Comparison of ENCODE assay signal across 8 cellular contexts in genomic region chr17:75779987-75780889, GRCh38. TPM values are rescaled to one million over a fixed set of nuclear protein-coding genes. Genes with fewer than 3 reads are reported as not detected.
DNase-seq lines count a peak whose midpoint lies in the region; ATAC-seq and TF ChIP-seq lines count a peak whose summit lies in the region.

No MANE protein-coding gene starts in this region.

- H3F3A ChIP-seq in SK-N-SH (replicated peaks; ENCODE audit: insufficient read depth): peaks cover 62% of the 10 kb centered on the region

- H3K4me2 ChIP-seq in SK-N-SH: peak overlapping the region; percentile 36; the same call in 1 of the 2 replicates

- peaks cover 17% of the 10 kb centered on the region; the same call in 1 of the 2 replicates for H3K4me1 ChIP-seq in HEK293 (ENCODE audit: control insufficient read depth, insufficient read depth, low read length)
- peaks cover 18 to 26% of the 10 kb centered on the region in 2 experiments for H3K4me1 ChIP-seq in SK-N-SH (ENCODE audit: control insufficient read depth in 1 of 2, insufficient read depth in 2 of 2, low read depth in 1 of 2, low read length in 1 of 2)
- peaks cover 46 to 47% of the 10 kb centered on the region in 2 donors for H3K4me1 ChIP-seq in gastrocnemius medialis

- H3K27me3 ChIP-seq in SK-N-SH (ENCODE audit: insufficient read depth) (no peaks in the 10 kb centered on the region), gastrocnemius medialis (no peaks in the 10 kb centered on the region)

- peaks cover 0 to 35% of the 10 kb centered on the region in 2 experiments; a peak in 2 of 3 replicates for H3K36me3 ChIP-seq in HEK293 (ENCODE audit: control insufficient read depth in 2 of 2, insufficient read depth in 1 of 2, low read length in 2 of 2)
- H3K36me3 ChIP-seq in SK-N-SH (replicated peaks in 1 of 2; ENCODE audit: control insufficient read depth in 1 of 2, insufficient read depth in 2 of 2, low read length in 1 of 2): peaks cover 27 to 31% of the 10 kb centered on the region in 2 experiments
- H3K36me3 ChIP-seq in gastrocnemius medialis: peaks cover 0 to 27% of the 10 kb centered on the region in 2 donors

- H4K20me1 ChIP-seq in SK-N-SH (ENCODE audit: insufficient read depth): peaks cover 43% of the 10 kb centered on the region

- TF ChIP-seq RAD21 in SK-N-SH (IDR thresholded peaks at IDR 0.05; ENCODE audit: low read length): no peak

- TF ChIP-seq POLR2A in erythroblast (IDR thresholded peaks at IDR 0.05; ENCODE audit: low read length) (peak; percentile 89), gastrocnemius medialis (IDR thresholded peaks at IDR 0.05) (no peak)

- TF ChIP-seq CTCF in HEK293 (tag by site-specific recombination; IDR thresholded peaks at IDR 0.05): no peak
- no peak for TF ChIP-seq CTCF in SK-N-SH (IDR thresholded peaks at IDR 0.05)
- TF ChIP-seq CTCF in gastrocnemius medialis (IDR thresholded peaks at IDR 0.05 in 4 of 5, conservative IDR thresholded peaks at IDR 0.05 in 1 of 5): no peak

- H2AFZ ChIP-seq in SK-N-SH (ENCODE audit: low read depth): peak overlapping the region; percentile 83

- ATAC-seq in gastrocnemius medialis (no peak), HG02938 (IDR thresholded peaks at IDR 0.05; ENCODE audit: unreplicated experiment) (no peak), GM18511 (IDR thresholded peaks at IDR 0.05; ENCODE audit: unreplicated experiment) (no peak), GM18517 (IDR thresholded peaks at IDR 0.05; ENCODE audit: unreplicated experiment) (no peak)

- no peaks in the 10 kb centered on the region for H3K9me3 ChIP-seq in HEK293 (ENCODE audit: control insufficient read depth, insufficient read depth, low read depth, low read length)
- H3K9me3 ChIP-seq in SK-N-SH: no peaks in the 10 kb centered on the region
- H3K9me3 ChIP-seq in gastrocnemius medialis: no peaks in the 10 kb centered on the region

- in situ Hi-C loops in gastrocnemius medialis (cut with MboI; ENCODE audit: low sequenced_read_pairs in 4 of 4): loop anchor here in 1 of 4 donors (5.0 kb wide), 1 partner anchor 77 kb away; the partner anchor contains the start of gene WBP2

- POLR2A ChIA-PET in HEK293 (lab: Yijun Ruan, JAX) (interaction anchor here (0.5 to 8.1 kb wide), 90 partner anchors 8 to 907 kb away, joined by 3 to 234 read pairs (median 4); partner anchors contain the start of genes ACOX1, CDK3, EXOC7 and FBF1), SK-N-SH (lab: Yijun Ruan, JAX) (interaction anchor here (0.6 to 4.6 kb wide), 32 partner anchors 9 to 387 kb away, joined by 3 to 38 read pairs (median 5); partner anchors contain the start of genes MRPL38, TMEM94, TRIM65 and UNC13D)

- no peak overlapping the region for H3K4me3 ChIP-seq in HEK293 (ENCODE audit: low read depth, low read length)
- no peak overlapping the region for H3K4me3 ChIP-seq in SK-N-SH (ENCODE audit: low read depth in 2 of 2, low read length in 1 of 2)
- H3K4me3 ChIP-seq in gastrocnemius medialis: peak overlapping the region in 3 of 4 donors; percentile 6 to 89 (median 22)

- no peak for TF ChIP-seq EP300 in SK-N-SH (IDR thresholded peaks at IDR 0.05; ENCODE audit: borderline replicate concordance in 1 of 2, low read depth in 1 of 2, low read length in 1 of 2)

- H3K27ac ChIP-seq in HEK293 (ENCODE audit: extremely low read depth, low read depth, low read length) (no peak overlapping the region), SK-N-SH (ENCODE audit: low read depth in 2 of 2, low read length in 1 of 2) (peak overlapping the region; percentile 45 to 86), gastrocnemius medialis (peak overlapping the region; percentile 48 to 91 (median 74))

- intact Hi-C loops in gastrocnemius medialis (cut with DNase I; ENCODE audit: low total_unique reads): loop anchor here (1.0 to 10.0 kb wide), 6 partner anchors 75 to 945 kb away; partner anchors contain the start of genes ACOX1, JMJD6, METTL23 and TEN1
- intact Hi-C loops in head of caudate nucleus (cut with DNase I): loop anchor here (5.0 to 10.0 kb wide), 2 partner anchors 77 to 115 kb away; partner anchors contain the start of genes TRIM65 and WBP2

- CTCF ChIA-PET in HEK293 (lab: Yijun Ruan, JAX) (interaction anchor here (0.5 to 9.4 kb wide), 10 partner anchors 17 to 613 kb away, joined by 3 to 73 read pairs (median 4); partner anchors contain the start of gene GALK1), SK-N-SH (lab: Yijun Ruan, JAX) (interaction anchor here (0.7 to 11.7 kb wide), 10 partner anchors 11 to 367 kb away, joined by 3 to 121 read pairs (median 4); partner anchors contain the start of gene GALK1)

- H3K79me2 ChIP-seq in SK-N-SH (ENCODE audit: insufficient read depth): peaks cover 34% of the 10 kb centered on the region

- DNase-seq in SK-N-SH (no peak), erythroblast (lab: John Stamatoyannopoulos, UW) (no peak), gastrocnemius medialis (no peak), head of caudate nucleus (no peak)

- H3K9me2 ChIP-seq in SK-N-SH: no peaks in the 10 kb centered on the region

- 20% methylated on average over 5 of the region's 5 CpGs for WGBS in SK-N-SH (ENCODE audit: low lambda C conversion rate)

- peak overlapping the region; percentile 20; the same call in 1 of the 2 replicates for H3K9ac ChIP-seq in SK-N-SH

TF ChIP-seq in HEK293, 187 proteins besides CTCF, POLR2A, EP300 and RAD21 (continues in another document):
- TF ChIP-seq ZNF76 (tag by site-specific recombination; IDR thresholded peaks at IDR 0.05; ENCODE audit: borderline replicate concordance, low read depth) (0 out of 2 replicates have a peak, but pooled peaks have one; percentile 7), ZNF302 (tag by site-specific recombination; IDR thresholded peaks at IDR 0.05; ENCODE audit: low read depth) (no peak), ZNF112 (tag by site-specific recombination; IDR thresholded peaks at IDR 0.05) (no peak), KLF10 (tag by site-specific recombination; IDR thresholded peaks at IDR 0.05) (no peak), ZNF335 (tag by site-specific recombination; conservative IDR thresholded peaks at IDR 0.05) (0 out of 2 replicates have a peak, but pooled peaks have one; percentile 23), KLF9 (tag by site-specific recombination; IDR thresholded peaks at IDR 0.05; ENCODE audit: low read depth) (no peak), ZNF184 (tag by site-specific recombination; IDR thresholded peaks at IDR 0.05) (0 out of 2 replicates have a peak, but pooled peaks have one; percentile 34), ZNF16 (tag by site-specific recombination; IDR thresholded peaks at IDR 0.05; ENCODE audit: low read depth) (no peak), ZNF423 (tag by site-specific recombination; IDR thresholded peaks at IDR 0.05) (no peak)

TF ChIP-seq in SK-N-SH, 30 proteins besides CTCF, POLR2A, EP300 and RAD21:
- peak; percentile 40; the same call in 1 of the 2 replicates for TF ChIP-seq MXI1 (IDR thresholded peaks at IDR 0.05; ENCODE audit: low read depth, low read length)
- TF ChIP-seq ELF1 (IDR thresholded peaks at IDR 0.05): no peak
- TF ChIP-seq, protein P1, sequence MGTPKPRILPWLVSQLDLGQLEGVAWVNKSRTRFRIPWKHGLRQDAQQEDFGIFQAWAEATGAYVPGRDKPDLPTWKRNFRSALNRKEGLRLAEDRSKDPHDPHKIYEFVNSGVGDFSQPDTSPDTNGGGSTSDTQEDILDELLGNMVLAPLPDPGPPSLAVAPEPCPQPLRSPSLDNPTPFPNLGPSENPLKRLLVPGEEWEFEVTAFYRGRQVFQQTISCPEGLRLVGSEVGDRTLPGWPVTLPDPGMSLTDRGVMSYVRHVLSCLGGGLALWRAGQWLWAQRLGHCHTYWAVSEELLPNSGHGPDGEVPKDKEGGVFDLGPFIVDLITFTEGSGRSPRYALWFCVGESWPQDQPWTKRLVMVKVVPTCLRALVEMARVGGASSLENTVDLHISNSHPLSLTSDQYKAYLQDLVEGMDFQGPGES (IDR thresholded peaks at IDR 0.05; ENCODE audit: low read depth, low read length): peak; percentile 89; the same call in 1 of the 2 replicates

RNA-seq across cellular contexts. Expression of gene UNK, which starts 4.4 kb away (rescaled TPM):
- 19.9 and 24.8 TPM in 2 replicates for polyA plus RNA-seq in SK-N-SH (2012; rRNA removed)
- 22.1 and 26.9 TPM in 2 replicates for polyA plus RNA-seq in SK-N-SH (2012; cell fraction: cytosol; rRNA removed)
- polyA plus RNA-seq in SK-N-SH (2012; cell fraction: nucleus; rRNA removed): 54.0 and 54.3 TPM in 2 replicates
- total RNA-seq in gastrocnemius medialis: 10 to 100 TPM; 10.4 to 19.2 (median 13.1) TPM

RNA-seq across cellular contexts. Expression of gene GALK1, which starts 15.2 kb away (rescaled TPM):
- 36.5 and 39.2 TPM in 2 replicates for polyA plus RNA-seq in SK-N-SH (2012; rRNA removed)
- 12.4 and 22.4 TPM in 2 replicates for polyA plus RNA-seq in SK-N-SH (2012; cell fraction: cytosol; rRNA removed)
- polyA plus RNA-seq in SK-N-SH (2012; cell fraction: nucleus; rRNA removed): 82.6 and 138 TPM in 2 replicates
- total RNA-seq in gastrocnemius medialis: 10 to 100 TPM in 2 of 4 donors, 1 to 10 TPM in 2; 8.7 to 18.3 (median 11.0) TPM

RNA-seq across cellular contexts. Expression of gene ITGB4, which starts 59.0 kb away (rescaled TPM):
- polyA plus RNA-seq in SK-N-SH (2012; rRNA removed): 3.6 and 7.0 TPM in 2 replicates
- polyA plus RNA-seq in SK-N-SH (2012; cell fraction: cytosol; rRNA removed): 1.7 and 3.3 TPM in 2 replicates
- polyA plus RNA-seq in SK-N-SH (2012; cell fraction: nucleus; rRNA removed): 8.6 and 11.2 TPM in 2 replicates
- 10 to 100 TPM in 1 of 4 donors, 1 to 10 TPM in 3; 3.6 to 20.2 (median 6.3) TPM for total RNA-seq in gastrocnemius medialis

Comparison
In these comparisons a context has a peak if more than half of its experiments do, and no peak if none do; other contexts are left out.
1. H3K4me3 ChIP-seq: peak in gastrocnemius medialis (3 of 4); none in HEK293 (single experiment) and SK-N-SH (0 of 2).